ENCODE assay signal across 1 cellular context in genomic region chr10:109994711-109995110, GRCh38.
TF ChIP-seq lines count a peak whose summit lies in the region.

No MANE protein-coding gene starts in this region.

TF ChIP-seq in IMR-90, 13 proteins besides CTCF, POLR2A, EP300 and RAD21:
- TF ChIP-seq NFE2L2 (IDR thresholded peaks at IDR 0.05; ENCODE audit: low read depth, low read length): no peak
- no peak for TF ChIP-seq CEBPB (IDR thresholded peaks at IDR 0.05; ENCODE audit: low read depth, low read length)
- no peak for TF ChIP-seq CHD1 (IDR thresholded peaks at IDR 0.05; ENCODE audit: low read depth, low read length)
- TF ChIP-seq SMC3 (IDR thresholded peaks at IDR 0.05; ENCODE audit: low read depth, low read length): no peak
- TF ChIP-seq FOS (IDR thresholded peaks at IDR 0.05; ENCODE audit: low read depth, low read length): no peak
- TF ChIP-seq MXI1 (IDR thresholded peaks at IDR 0.05; ENCODE audit: borderline replicate concordance, low read depth, low read length): no peak
- TF ChIP-seq RCOR1 (IDR thresholded peaks at IDR 0.05; ENCODE audit: insufficient replicate concordance, low read length): no peak
- no peak for TF ChIP-seq RFX5 (IDR thresholded peaks at IDR 0.05; ENCODE audit: low read depth, low read length)
- TF ChIP-seq USF2 (IDR thresholded peaks at IDR 0.05; ENCODE audit: low read depth, low read length): no peak
- no peak for TF ChIP-seq MAZ (IDR thresholded peaks at IDR 0.05; ENCODE audit: borderline replicate concordance, low read depth, low read length)
- no peak for TF ChIP-seq ELK1 (IDR thresholded peaks at IDR 0.05; ENCODE audit: borderline replicate concordance, low read depth, low read length)
- TF ChIP-seq MAFK (IDR thresholded peaks at IDR 0.05; ENCODE audit: low read depth, low read length): no peak
- TF ChIP-seq BHLHE40 (IDR thresholded peaks at IDR 0.05; ENCODE audit: low read depth, low read length): no peak
